In the genomic region with DNA sequence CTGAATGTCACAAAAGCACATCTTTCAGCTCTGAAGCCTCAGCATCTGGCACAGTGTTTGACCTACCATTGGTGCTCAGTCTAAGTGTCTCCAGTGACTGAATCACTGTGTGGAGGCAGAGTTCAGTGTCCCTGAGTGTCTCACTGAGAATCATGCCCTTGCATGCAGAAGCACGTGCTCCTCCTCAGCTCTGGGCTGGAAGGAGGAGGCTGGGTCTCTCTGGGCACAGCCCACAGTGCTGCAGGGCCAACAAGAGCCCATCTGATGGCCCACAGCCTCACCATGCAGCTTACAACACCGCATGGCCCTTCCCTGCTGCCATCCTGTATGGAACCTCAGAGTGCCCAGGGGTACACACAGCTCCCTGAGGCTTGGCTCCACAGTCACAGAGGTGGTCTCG, we compare ENCODE assay signal across 23 cellular contexts.
"Had no signal": no experiment of that assay in that cellular context is flagged by ENCODE, and none has a peak within 500 bp of the region (broad histone marks: within the 10 kb centered on the region; RNA-seq: fewer than 3 reads in every experiment).

No MANE protein-coding gene starts in this region.

- H3K27me3 ChIP-seq: dorsolateral prefrontal cortex, right atrium auricular region, suprapubic skin, transverse colon had no signal

- H3K4me2 ChIP-seq: smooth muscle cell had no signal

- H3K27ac ChIP-seq: dorsolateral prefrontal cortex, esophagus squamous epithelium, lower lobe of right lung, prostate gland, right atrium auricular region, suprapubic skin, transverse colon had no signal

- H3K4me3 ChIP-seq: dorsolateral prefrontal cortex, esophagus squamous epithelium, lower lobe of right lung, mucosa of descending colon, prostate gland, right atrium auricular region, smooth muscle cell, suprapubic skin, transverse colon had no signal

- H3K4me1 ChIP-seq: esophagus squamous epithelium, lower lobe of right lung, prostate gland, right atrium auricular region, suprapubic skin had no signal

- DNase-seq: cerebellar nuclear complex; dorsolateral prefrontal cortex; effector CD4-positive, alpha-beta T cell; endodermal cell; esophagus squamous epithelium; hypothalamus; immature natural killer cell; left ventricle myocardium superior; lower lobe of right lung; mucosa of descending colon; naive B cell; stimulated activated CD4-positive, alpha-beta T cell treated with anti-CD3 and anti-CD28 coated beads, Interleukin-12 subunit alpha, Interleukin-12 subunit beta, amount 100 ng/mL, for 4 hours; stimulated activated CD4-positive, alpha-beta T cell treated with anti-CD3 and anti-CD28 coated beads, Interleukin-1b, Interleukin-23, amount 100 ng/mL, for 48 hours; stimulated activated CD4-positive, alpha-beta T cell treated with anti-CD3 and anti-CD28 coated beads, Interleukin-4, amount 100 ng/mL, for 1 hour; stimulated activated CD8-positive, alpha-beta memory T cell treated with anti-CD3 and anti-CD28 coated beads, Interleukin-4, amount 100 ng/mL, for 48 hours; stimulated activated naive CD4-positive, alpha-beta T cell; stimulated activated naive CD8-positive, alpha-beta T cell treated with anti-CD3 and anti-CD28 coated beads, Interleukin-15, amount 100 ng/mL, for 72 hours; transverse colon had no signal

- H3K36me3 ChIP-seq: esophagus squamous epithelium, lower lobe of right lung, prostate gland, right atrium auricular region, suprapubic skin, transverse colon had no signal

- ATAC-seq: left ventricle myocardium superior; mucosa of descending colon; sciatic nerve; stimulated activated naive CD8-positive, alpha-beta T cell treated with anti-CD3 and anti-CD28 coated beads, Interleukin-15, amount 100 ng/mL, for 72 hours had no signal

- H3K9me3 ChIP-seq: esophagus squamous epithelium, lower lobe of right lung, mucosa of descending colon, prostate gland, right atrium auricular region, suprapubic skin, transverse colon had no signal
